In genomic region chr4:23680616-23681518, GRCh38 we compare ENCODE assay signal across 16 cellular contexts.
DNase-seq lines count a peak whose midpoint lies in the region; ATAC-seq and TF ChIP-seq lines count a peak whose summit lies in the region.
"Had no signal": no experiment of that assay in that cellular context is flagged by ENCODE, and none has a peak within 500 bp of the region (broad histone marks: within the 10 kb centered on the region; RNA-seq: fewer than 3 reads in every experiment).

No MANE protein-coding gene starts in this region.

- no peaks in the 10 kb centered on the region for H3F3A ChIP-seq in GM23338 (replicated peaks; ENCODE audit: low read depth)

- H3K27ac Mint-ChIP-seq in chondrocyte (ENCODE audit: unreplicated experiment) (no peak overlapping the region), GM23338 (no peak overlapping the region)
- H3K27ac Mint-ChIP-seq: activated naive CD8-positive, alpha-beta T cell treated with anti-CD3 and anti-CD28 coated beads, Interleukin-2, amount 10 ng/mL, durations not matched to agents 7 days and 5 days had no signal

- H3K27ac ChIP-seq in lower lobe of right lung, result no peak overlapping the region
- H3K27ac ChIP-seq in GM23338 (ENCODE audit: low read depth), result no peak overlapping the region
- H3K27ac ChIP-seq in coronary artery, result no peak overlapping the region
- H3K27ac ChIP-seq: PC-9 had no signal

- no peaks in the 10 kb centered on the region for H3K9me3 ChIP-seq in lower lobe of right lung
- H3K9me3 ChIP-seq: BE2C had no signal

- H3K36me3 Mint-ChIP-seq in chondrocyte (ENCODE audit: low read depth), result no peaks in the 10 kb centered on the region
- peaks cover 8% of the 10 kb centered on the region; the same call in 2 of the 3 replicates for H3K36me3 Mint-ChIP-seq in GM23338 (ENCODE audit: low read depth)
- H3K36me3 Mint-ChIP-seq: activated naive CD8-positive, alpha-beta T cell treated with anti-CD3 and anti-CD28 coated beads, Interleukin-2, amount 10 ng/mL, durations not matched to agents 7 days and 5 days had no signal

- no peaks in the 10 kb centered on the region for H3K79me2 ChIP-seq in GM23338 (replicated peaks; ENCODE audit: insufficient read depth)

- H3K9me2 ChIP-seq in GM23338 (ENCODE audit: insufficient read depth), result no peaks in the 10 kb centered on the region

- H4K20me1 ChIP-seq in GM23338 (replicated peaks; ENCODE audit: insufficient read depth), result no peaks in the 10 kb centered on the region

- peak; percentile 31 for DNase-seq in AG08395 (ENCODE audit: low spot score)
- peak; percentile 3 for DNase-seq in KBM-7
- no peak for DNase-seq in chondrocyte (ENCODE audit: low spot score)
- no peak for DNase-seq in lower lobe of right lung
- no peak for DNase-seq in GM23338 (ENCODE audit: low spot score)
- DNase-seq in coronary artery (ENCODE audit: low spot score), result no peak
- DNase-seq: activated CD4-positive, alpha-beta T cell treated with anti-CD3 and anti-CD28 coated beads for 1 hour; activated naive CD8-positive, alpha-beta T cell treated with anti-CD3 and anti-CD28 coated beads, Interleukin-2, amount 10 ng/mL, durations not matched to agents 7 days and 5 days; BE2C; NCI-H1105; PC-9; stimulated activated CD4-positive, alpha-beta T cell treated with anti-CD3 and anti-CD28 coated beads, Interleukin-12 subunit alpha, Interleukin-12 subunit beta, amount 100 ng/mL, for 4 hours had no signal

- ATAC-seq in lower lobe of right lung (no peak), GM21526 (IDR thresholded peaks at IDR 0.05; ENCODE audit: low FRiP score, unreplicated experiment) (no peak), GM21576 (IDR thresholded peaks at IDR 0.05; ENCODE audit: unreplicated experiment) (no peak), GM23338 (no peak)
- ATAC-seq: esophagus mucosa, GM12878 had no signal

- H3K27me3 ChIP-seq in lower lobe of right lung (ENCODE audit: low read depth), result no peaks in the 10 kb centered on the region
- H3K27me3 ChIP-seq in GM23338 (ENCODE audit: insufficient read depth), result no peaks in the 10 kb centered on the region
- H3K27me3 ChIP-seq: BE2C had no signal

- H3K4me3 Mint-ChIP-seq in chondrocyte (ENCODE audit: unreplicated experiment) (no peak overlapping the region), GM23338 (no peak overlapping the region)
- H3K4me3 Mint-ChIP-seq: activated naive CD8-positive, alpha-beta T cell treated with anti-CD3 and anti-CD28 coated beads, Interleukin-2, amount 10 ng/mL, durations not matched to agents 7 days and 5 days had no signal

- H3K4me3 ChIP-seq in lower lobe of right lung, result no peak overlapping the region
- no peak overlapping the region for H3K4me3 ChIP-seq in GM23338
- H3K4me3 ChIP-seq in coronary artery, result no peak overlapping the region
- H3K4me3 ChIP-seq: GM12878, PC-9 had no signal

- intact Hi-C loops in lower lobe of right lung (cut with DNase I), result no loop called here

- no peak overlapping the region for H2AFZ ChIP-seq in GM23338
- H2AFZ ChIP-seq: PC-9 had no signal

- peaks cover 5% of the 10 kb centered on the region for H3K27me3 Mint-ChIP-seq in chondrocyte (ENCODE audit: low read depth)
- H3K27me3 Mint-ChIP-seq in GM23338 (ENCODE audit: insufficient read depth, low read depth, poor library complexity), result no peaks in the 10 kb centered on the region
- H3K27me3 Mint-ChIP-seq: activated naive CD8-positive, alpha-beta T cell treated with anti-CD3 and anti-CD28 coated beads, Interleukin-2, amount 10 ng/mL, durations not matched to agents 7 days and 5 days had no signal

- no peaks in the 10 kb centered on the region for H3K36me3 ChIP-seq in lower lobe of right lung
- H3K36me3 ChIP-seq in GM23338 (ENCODE audit: insufficient read depth), result no peaks in the 10 kb centered on the region
- H3K36me3 ChIP-seq: BE2C had no signal

- no peaks in the 10 kb centered on the region for H3K4me1 ChIP-seq in lower lobe of right lung
- 0 out of 2 replicates have a peak, but pooled peaks cover 10% of the 10 kb centered on the region for H3K4me1 ChIP-seq in GM23338 (ENCODE audit: insufficient read depth)
- H3K4me1 ChIP-seq: BE2C had no signal

- H3K4me1 Mint-ChIP-seq in chondrocyte (ENCODE audit: low read depth), result peaks cover 13% of the 10 kb centered on the region
- H3K4me1 Mint-ChIP-seq in GM23338, result no peaks in the 10 kb centered on the region; the same call in 2 of the 3 replicates
- H3K4me1 Mint-ChIP-seq: activated naive CD8-positive, alpha-beta T cell treated with anti-CD3 and anti-CD28 coated beads, Interleukin-2, amount 10 ng/mL, durations not matched to agents 7 days and 5 days had no signal

- TF ChIP-seq CTCF in chondrocyte (IDR thresholded peaks at IDR 0.05) (peak; percentile 76), lower lobe of right lung (IDR thresholded peaks at IDR 0.05) (peak; percentile 7), GM23338 (conservative IDR thresholded peaks at IDR 0.05; ENCODE audit: low read depth in 2 of 2) (no peak; a peak in 1 of 4 replicates), coronary artery (IDR thresholded peaks at IDR 0.05) (no peak)

- in situ Hi-C loops in KBM-7 (cut with MboI; ENCODE audit: low pct_unique_long_range_greater_than_20kb, low sequenced_read_pairs), result no loop called here

- no peak overlapping the region for H3K4me2 ChIP-seq in GM23338
- H3K4me2 ChIP-seq: PC-9 had no signal

- H3K9me3 Mint-ChIP-seq in chondrocyte (ENCODE audit: low read depth) (no peaks in the 10 kb centered on the region), GM23338 (peaks cover 7% of the 10 kb centered on the region; the same call in 2 of the 3 replicates)

TF ChIP-seq in GM23338, 12 proteins besides CTCF, POLR2A, EP300 and RAD21 (continues in another document):
- TF ChIP-seq NANOG (IDR thresholded peaks at IDR 0.05; ENCODE audit: borderline replicate concordance), result no peak
- no peak for TF ChIP-seq EZH2 (IDR thresholded peaks at IDR 0.05; ENCODE audit: low read depth, unreplicated experiment)
- TF ChIP-seq POLR2AphosphoS5 (IDR thresholded peaks at IDR 0.05; ENCODE audit: low read depth), result no peak
- TF ChIP-seq ZNF114 (CRISPR knock-in tag; IDR thresholded peaks at IDR 0.05), result no peak
- TF ChIP-seq ZNF462 (CRISPR knock-in tag; IDR thresholded peaks at IDR 0.05), result no peak
- TF ChIP-seq CREB1 (CRISPR knock-in tag; IDR thresholded peaks at IDR 0.05; ENCODE audit: low read depth), result no peak
- TF ChIP-seq JUNB (IDR thresholded peaks at IDR 0.05; ENCODE audit: unreplicated experiment), result no peak
- no peak for TF ChIP-seq STAT1 (IDR thresholded peaks at IDR 0.05; ENCODE audit: unreplicated experiment)
- TF ChIP-seq EZH2phosphoT487 (IDR thresholded peaks at IDR 0.05; ENCODE audit: unreplicated experiment), result no peak
- TF ChIP-seq ZNF331 (CRISPR knock-in tag; IDR thresholded peaks at IDR 0.05; ENCODE audit: low read depth), result no peak

Comparison
In these comparisons a context has a peak if more than half of its experiments do, and no peak if none do; other contexts are left out.
1. DNase-seq: peak in AG08395 (single experiment) and KBM-7 (single experiment); none in chondrocyte (single experiment), lower lobe of right lung (single experiment), GM23338 (single experiment) and coronary artery (single experiment).
2. CTCF ChIP-seq: peak in chondrocyte (single experiment) and lower lobe of right lung (single experiment); none in GM23338 (0 of 2) and coronary artery (single experiment).